ENCODE assay signal across 7 cellular contexts in the genomic region with DNA sequence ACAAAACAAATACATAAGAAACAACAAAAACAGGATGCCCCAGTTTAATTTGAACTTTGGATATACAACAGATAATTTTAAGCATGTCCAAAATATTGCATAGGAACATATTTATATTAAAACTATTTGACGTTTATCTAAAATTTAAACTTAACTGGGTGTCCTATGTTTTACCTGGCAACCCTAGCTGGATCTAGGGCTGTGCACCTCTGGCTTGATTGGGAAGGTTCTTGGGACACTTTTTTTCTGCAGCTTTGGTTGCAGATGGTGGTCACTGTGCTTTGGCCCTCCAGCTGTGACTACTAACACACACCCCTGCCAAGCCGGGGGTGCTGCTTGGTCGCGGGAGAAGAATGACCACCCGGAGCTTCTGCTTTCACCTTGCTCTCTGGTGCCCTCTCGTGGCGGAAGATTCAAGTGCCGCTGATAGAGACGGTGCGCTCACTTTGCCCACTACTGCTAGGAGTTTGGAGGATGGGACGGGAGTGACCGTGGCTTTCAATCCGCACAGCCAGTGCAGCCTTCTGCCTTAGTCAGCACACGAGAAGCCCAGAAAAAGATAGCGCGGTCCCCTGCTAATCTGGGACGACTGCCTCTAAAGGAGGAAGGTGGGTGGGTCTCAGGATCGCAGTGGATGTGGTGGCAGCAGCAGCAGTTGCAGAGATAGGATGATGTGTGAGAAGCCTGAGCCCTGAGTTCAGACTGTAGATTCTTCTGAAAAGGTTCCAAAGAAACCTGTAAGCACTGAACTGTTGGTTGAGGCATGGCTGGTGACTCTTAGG. TPM values are rescaled to one million over a fixed set of nuclear protein-coding genes. Genes with fewer than 3 reads are reported as not detected.
DNase-seq lines count a peak whose midpoint lies in the region; ATAC-seq and TF ChIP-seq lines count a peak whose summit lies in the region.

No MANE protein-coding gene starts in this region.

- no peak overlapping the region for H3K4me3 ChIP-seq in GM12875 (ENCODE audit: low read depth, low read length)

- ATAC-seq in sciatic nerve: peak; percentile 86
- no peak for ATAC-seq in GM19455 (IDR thresholded peaks at IDR 0.05; ENCODE audit: unreplicated experiment)

- DNase-seq in NCI-H1092 (lab: John Stamatoyannopoulos, UW) (peak; percentile 57), T-helper 9 cell (peak; percentile 74), astrocyte of the hippocampus (ENCODE audit: low read depth, low spot score) (peak; percentile 78), hippocampal formation (lab: John Stamatoyannopoulos, UW) (peak; percentile 14 to 33), sciatic nerve (ENCODE audit: low spot score) (peak; percentile 92)

- TF ChIP-seq CTCF in GM12875 (IDR thresholded peaks at IDR 0.05; ENCODE audit: borderline replicate concordance, insufficient read depth, low read depth, low read length): peak; percentile 86

- intact Hi-C loops in sciatic nerve (cut with DNase I): no loop called here

RNA-seq across cellular contexts. Expression of gene SPACA3, which starts 6.7 kb away (rescaled TPM):
- total RNA-seq in sciatic nerve: 1.2 TPM

Comparison
In these comparisons a context has a peak if more than half of its experiments do, and no peak if none do; other contexts are left out.
1. DNase-seq: peak in every context shown above with its lines; median percentile 92 in sciatic nerve; 78 in astrocyte of the hippocampus; 74 in T-helper 9 cell; 57 in NCI-H1092; 24 in hippocampal formation.